8 cellular contexts compared by ENCODE assay signal in genomic region chr9:127199001-127199791, GRCh38.
DNase-seq lines count a peak whose midpoint lies in the region; ATAC-seq and TF ChIP-seq lines count a peak whose summit lies in the region.

No MANE protein-coding gene starts in this region.

- H3K9me3 ChIP-seq in HEK293 (ENCODE audit: control insufficient read depth, insufficient read depth, low read depth, low read length), result no peaks in the 10 kb centered on the region

- CTCF ChIA-PET in HEK293 (lab: Yijun Ruan, JAX), result interaction anchor here (0.5 to 9.8 kb wide), 35 partner anchors 8 to 588 kb away, joined by 3 to 188 read pairs (median 3); partner anchors contain the start of gene ANGPTL2
- CTCF ChIA-PET in activated CD8-positive, alpha-beta T cell treated with anti-CD3 and anti-CD28 coated beads for 36 hours (lab: Charles Lee), result interaction anchor here (0.6 to 6.0 kb wide), 21 partner anchors 10 to 334 kb away, joined by 3 to 81 read pairs (median 5); no protein-coding TSS in a partner anchor

- no peaks in the 10 kb centered on the region for H3K27me3 Mint-ChIP-seq in activated CD8-positive, alpha-beta T cell treated with anti-CD3 and anti-CD28 coated beads for 36 hours
- no peaks in the 10 kb centered on the region for H3K27me3 Mint-ChIP-seq in effector memory CD8-positive, alpha-beta T cell
- no peaks in the 10 kb centered on the region for H3K27me3 Mint-ChIP-seq in mesothelial cell of epicardium (ENCODE audit: low read depth)

- TF ChIP-seq CTCF in HEK293 (tag by site-specific recombination; IDR thresholded peaks at IDR 0.05), result peak; percentile 72
- peak; percentile 87 for TF ChIP-seq CTCF in activated CD8-positive, alpha-beta T cell treated with anti-CD3 and anti-CD28 coated beads for 36 hours (IDR thresholded peaks at IDR 0.05)
- TF ChIP-seq CTCF in mesothelial cell of epicardium (IDR thresholded peaks at IDR 0.05; ENCODE audit: unreplicated experiment), result peak; percentile 98

- H3K4me1 Mint-ChIP-seq in activated CD8-positive, alpha-beta T cell treated with anti-CD3 and anti-CD28 coated beads for 36 hours (ENCODE audit: low read depth), result no peaks in the 10 kb centered on the region
- peaks cover 8 to 13% of the 10 kb centered on the region in 2 donors for H3K4me1 Mint-ChIP-seq in effector memory CD8-positive, alpha-beta T cell (ENCODE audit: low read depth in 2 of 2)
- peaks cover 14% of the 10 kb centered on the region for H3K4me1 Mint-ChIP-seq in mesothelial cell of epicardium

- H3K4me3 ChIP-seq in HEK293 (ENCODE audit: low read depth, low read length), result no peak overlapping the region

- DNase-seq in CMK (ENCODE audit: low read depth), result peak; percentile 42
- peak; percentile 10 for DNase-seq in NCI-H748 treated with DMSO at 0.1 percent for 48 hours (lab: John Stamatoyannopoulos, UW)
- DNase-seq in activated CD8-positive, alpha-beta T cell treated with anti-CD3 and anti-CD28 coated beads for 36 hours, result peak; percentile 89
- peak; percentile 76 to 85 (median 77) for DNase-seq in effector memory CD8-positive, alpha-beta T cell
- DNase-seq in mesothelial cell of epicardium (ENCODE audit: low spot score in 2 of 2, unreplicated experiment in 2 of 2), result peak; percentile 53 to 87
- DNase-seq in stimulated activated CD8-positive, alpha-beta memory T cell treated with anti-CD3 and anti-CD28 coated beads, Interleukin-15, amount 100 ng/mL, for 24 hours (ENCODE audit: low read depth), result peak; percentile 56

- H3K36me3 Mint-ChIP-seq in activated CD8-positive, alpha-beta T cell treated with anti-CD3 and anti-CD28 coated beads for 36 hours (ENCODE audit: low read depth), result no peaks in the 10 kb centered on the region
- peaks cover 3% of the 10 kb centered on the region for H3K36me3 Mint-ChIP-seq in effector memory CD8-positive, alpha-beta T cell (ENCODE audit: insufficient read depth)
- no peaks in the 10 kb centered on the region for H3K36me3 Mint-ChIP-seq in mesothelial cell of epicardium

- H3K4me3 Mint-ChIP-seq in activated CD8-positive, alpha-beta T cell treated with anti-CD3 and anti-CD28 coated beads for 36 hours, result no peak overlapping the region
- H3K4me3 Mint-ChIP-seq in effector memory CD8-positive, alpha-beta T cell, result no peak overlapping the region
- H3K4me3 Mint-ChIP-seq in mesothelial cell of epicardium, result no peak overlapping the region

- H3K4me1 ChIP-seq in HEK293 (ENCODE audit: control insufficient read depth, insufficient read depth, low read length), result no peaks in the 10 kb centered on the region

- H3K27ac Mint-ChIP-seq in activated CD8-positive, alpha-beta T cell treated with anti-CD3 and anti-CD28 coated beads for 36 hours, result no peak overlapping the region
- H3K27ac Mint-ChIP-seq in effector memory CD8-positive, alpha-beta T cell, result peak overlapping the region; percentile 59 to 65
- H3K27ac Mint-ChIP-seq in mesothelial cell of epicardium, result no peak overlapping the region

- intact Hi-C loops in activated CD8-positive, alpha-beta T cell treated with anti-CD3 and anti-CD28 coated beads for 36 hours (cut with micrococcal nuclease), result loop anchor here (1.0 kb wide), 1 partner anchor 259 kb away; no protein-coding TSS in a partner anchor

- H3K27ac ChIP-seq in HEK293 (ENCODE audit: extremely low read depth, low read depth, low read length), result no peak overlapping the region

- POLR2A ChIA-PET in HEK293 (lab: Yijun Ruan, JAX), result no interaction called here
- POLR2A ChIA-PET in activated CD8-positive, alpha-beta T cell treated with anti-CD3 and anti-CD28 coated beads for 36 hours (lab: Charles Lee), result no interaction called here

- peak; percentile 89 for ATAC-seq in activated CD8-positive, alpha-beta T cell treated with anti-CD3 and anti-CD28 coated beads for 36 hours
- ATAC-seq in effector memory CD8-positive, alpha-beta T cell (replicated peaks), result peak; percentile 91
- ATAC-seq in GM19467 (IDR thresholded peaks at IDR 0.05; ENCODE audit: unreplicated experiment), result no peak

- H3K36me3 ChIP-seq in HEK293 (ENCODE audit: control insufficient read depth in 2 of 2, insufficient read depth in 1 of 2, low read length in 2 of 2), result peaks cover 0 to 4% of the 10 kb centered on the region in 2 experiments; a peak in 1 of 3 replicates

- H3K9me3 Mint-ChIP-seq in activated CD8-positive, alpha-beta T cell treated with anti-CD3 and anti-CD28 coated beads for 36 hours, result no peaks in the 10 kb centered on the region
- H3K9me3 Mint-ChIP-seq in effector memory CD8-positive, alpha-beta T cell, result no peaks in the 10 kb centered on the region
- no peaks in the 10 kb centered on the region for H3K9me3 Mint-ChIP-seq in mesothelial cell of epicardium

TF ChIP-seq in HEK293, 187 proteins besides CTCF, POLR2A, EP300 and RAD21 (continues in another document):
- no peak for TF ChIP-seq MEIS1 (CRISPR knock-in tag; IDR thresholded peaks at IDR 0.05; ENCODE audit: borderline replicate concordance)
- TF ChIP-seq GLI2 (tag by site-specific recombination; IDR thresholded peaks at IDR 0.05; ENCODE audit: borderline replicate concordance, low read depth), result no peak
- no peak for TF ChIP-seq ZNF19 (tag by site-specific recombination; IDR thresholded peaks at IDR 0.05; ENCODE audit: low read depth)
- TF ChIP-seq ZFHX2 (tag by site-specific recombination; conservative IDR thresholded peaks at IDR 0.05), result no peak
- TF ChIP-seq ZNF404 (tag by site-specific recombination; IDR thresholded peaks at IDR 0.05), result no peak
- TF ChIP-seq ZNF664 (tag by site-specific recombination; IDR thresholded peaks at IDR 0.05), result no peak
- TF ChIP-seq, protein P1, sequence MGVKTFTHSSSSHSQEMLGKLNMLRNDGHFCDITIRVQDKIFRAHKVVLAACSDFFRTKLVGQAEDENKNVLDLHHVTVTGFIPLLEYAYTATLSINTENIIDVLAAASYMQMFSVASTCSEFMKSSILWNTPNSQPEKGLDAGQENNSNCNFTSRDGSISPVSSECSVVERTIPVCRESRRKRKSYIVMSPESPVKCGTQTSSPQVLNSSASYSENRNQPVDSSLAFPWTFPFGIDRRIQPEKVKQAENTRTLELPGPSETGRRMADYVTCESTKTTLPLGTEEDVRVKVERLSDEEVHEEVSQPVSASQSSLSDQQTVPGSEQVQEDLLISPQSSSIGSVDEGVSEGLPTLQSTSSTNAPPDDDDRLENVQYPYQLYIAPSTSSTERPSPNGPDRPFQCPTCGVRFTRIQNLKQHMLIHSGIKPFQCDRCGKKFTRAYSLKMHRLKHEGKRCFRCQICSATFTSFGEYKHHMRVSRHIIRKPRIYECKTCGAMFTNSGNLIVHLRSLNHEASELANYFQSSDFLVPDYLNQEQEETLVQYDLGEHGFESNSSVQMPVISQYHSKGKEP (tag by site-specific recombination; IDR thresholded peaks at IDR 0.05), result no peak
- TF ChIP-seq IKZF3 (tag by site-specific recombination; IDR thresholded peaks at IDR 0.05), result no peak
- peak; percentile 12; the same call in 1 of the 2 replicates for TF ChIP-seq KLF17 (tag by site-specific recombination; IDR thresholded peaks at IDR 0.05)
- TF ChIP-seq FEZF1 (tag by site-specific recombination; IDR thresholded peaks at IDR 0.05), result no peak
- TF ChIP-seq AEBP2 (tag by site-specific recombination; IDR thresholded peaks at IDR 0.05; ENCODE audit: borderline replicate concordance), result no peak
- TF ChIP-seq KLF9 (tag by site-specific recombination; IDR thresholded peaks at IDR 0.05; ENCODE audit: low read depth), result no peak
- TF ChIP-seq GLIS1 (tag by site-specific recombination; IDR thresholded peaks at IDR 0.05), result peak; percentile 93
- peak; percentile 72 for TF ChIP-seq ZNF654 (tag by site-specific recombination; IDR thresholded peaks at IDR 0.05; ENCODE audit: low read depth)
- TF ChIP-seq, protein P2, sequence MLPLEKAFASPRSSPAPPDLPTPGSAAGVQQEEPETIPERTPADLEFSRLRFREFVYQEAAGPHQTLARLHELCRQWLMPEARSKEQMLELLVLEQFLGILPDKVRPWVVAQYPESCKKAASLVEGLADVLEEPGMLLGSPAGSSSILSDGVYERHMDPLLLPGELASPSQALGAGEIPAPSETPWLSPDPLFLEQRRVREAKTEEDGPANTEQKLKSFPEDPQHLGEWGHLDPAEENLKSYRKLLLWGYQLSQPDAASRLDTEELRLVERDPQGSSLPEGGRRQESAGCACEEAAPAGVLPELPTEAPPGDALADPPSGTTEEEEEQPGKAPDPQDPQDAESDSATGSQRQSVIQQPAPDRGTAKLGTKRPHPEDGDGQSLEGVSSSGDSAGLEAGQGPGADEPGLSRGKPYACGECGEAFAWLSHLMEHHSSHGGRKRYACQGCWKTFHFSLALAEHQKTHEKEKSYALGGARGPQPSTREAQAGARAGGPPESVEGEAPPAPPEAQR (tag by site-specific recombination; IDR thresholded peaks at IDR 0.05), result no peak
- TF ChIP-seq ZNF558 (tag by site-specific recombination; IDR thresholded peaks at IDR 0.05), result no peak
- TF ChIP-seq KLF8 (tag by site-specific recombination; IDR thresholded peaks at IDR 0.05), result no peak
- TF ChIP-seq ZNF341 (tag by site-specific recombination; IDR thresholded peaks at IDR 0.05; ENCODE audit: low read depth), result peak; percentile 61; the same call in 1 of the 2 replicates
- no peak for TF ChIP-seq ZXDB (tag by site-specific recombination; IDR thresholded peaks at IDR 0.05)
- TF ChIP-seq ZNF473 (tag by site-specific recombination; IDR thresholded peaks at IDR 0.05), result no peak
- no peak for TF ChIP-seq ZNF292 (tag by site-specific recombination; IDR thresholded peaks at IDR 0.05; ENCODE audit: borderline replicate concordance, low read depth)

Comparison
In these comparisons a context has a peak if more than half of its experiments do, and no peak if none do; other contexts are left out.
1. DNase-seq: peak in every context shown above with its lines; median percentile 89 in activated CD8-positive, alpha-beta T cell treated with anti-CD3 and anti-CD28 coated beads for 36 hours; 77 in effector memory CD8-positive, alpha-beta T cell; 70 in mesothelial cell of epicardium; 56 in stimulated activated CD8-positive, alpha-beta memory T cell treated with anti-CD3 and anti-CD28 coated beads, Interleukin-15, amount 100 ng/mL, for 24 hours; 42 in CMK; 10 in NCI-H748 treated with DMSO at 0.1 percent for 48 hours.
2. H3K27ac Mint-ChIP-seq: peak in effector memory CD8-positive, alpha-beta T cell (2 of 2); none in activated CD8-positive, alpha-beta T cell treated with anti-CD3 and anti-CD28 coated beads for 36 hours (single experiment) and mesothelial cell of epicardium (single experiment).
3. Peak in every context shown above with its lines, with median percentiles within 50 percentile points of each other: CTCF ChIP-seq.